1 cellular context compared by ENCODE assay signal in the genomic region with DNA sequence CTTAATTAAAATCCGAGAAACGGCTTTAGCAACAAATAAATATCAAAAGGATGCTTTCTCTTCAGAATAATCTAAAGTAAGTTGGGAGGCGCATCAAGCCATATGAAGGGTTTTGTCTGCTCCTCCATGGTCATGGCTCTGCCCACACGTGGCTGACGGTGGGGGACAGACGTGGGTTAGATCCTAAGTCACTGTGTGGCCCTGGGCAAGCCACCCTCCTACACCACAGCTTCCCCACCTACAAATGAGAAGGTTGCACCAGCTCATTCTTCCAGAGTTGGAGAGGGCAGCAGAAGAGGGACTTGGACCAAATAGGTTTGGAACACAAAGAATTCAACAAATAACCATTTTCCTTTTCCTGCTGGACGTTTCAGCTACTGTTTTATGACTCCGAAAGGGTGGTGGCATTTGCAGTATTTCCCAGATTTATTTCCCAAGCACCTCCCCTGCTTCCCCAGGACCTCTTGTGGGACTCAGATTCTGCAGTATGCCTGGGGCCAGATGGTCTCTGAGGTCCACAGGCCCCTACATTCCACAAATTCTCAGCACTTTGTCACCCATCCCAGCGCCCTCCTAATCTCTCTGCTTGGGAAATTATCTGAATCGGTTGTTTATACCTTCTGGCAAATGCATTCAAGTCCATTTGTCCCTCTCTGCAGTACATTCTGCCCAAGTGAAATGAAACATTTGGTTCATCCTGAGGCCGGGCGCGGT.
TF ChIP-seq lines count a peak whose summit lies in the region.

No MANE protein-coding gene starts in this region.

TF ChIP-seq in WTC11, 78 proteins besides CTCF, POLR2A, EP300 and RAD21 (continued from another document):
- TF ChIP-seq, protein P1, sequence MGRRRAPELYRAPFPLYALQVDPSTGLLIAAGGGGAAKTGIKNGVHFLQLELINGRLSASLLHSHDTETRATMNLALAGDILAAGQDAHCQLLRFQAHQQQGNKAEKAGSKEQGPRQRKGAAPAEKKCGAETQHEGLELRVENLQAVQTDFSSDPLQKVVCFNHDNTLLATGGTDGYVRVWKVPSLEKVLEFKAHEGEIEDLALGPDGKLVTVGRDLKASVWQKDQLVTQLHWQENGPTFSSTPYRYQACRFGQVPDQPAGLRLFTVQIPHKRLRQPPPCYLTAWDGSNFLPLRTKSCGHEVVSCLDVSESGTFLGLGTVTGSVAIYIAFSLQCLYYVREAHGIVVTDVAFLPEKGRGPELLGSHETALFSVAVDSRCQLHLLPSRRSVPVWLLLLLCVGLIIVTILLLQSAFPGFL (CRISPR knock-in tag; IDR thresholded peaks at IDR 0.05; ENCODE audit: borderline replicate concordance): no peak
- TF ChIP-seq, protein P2, sequence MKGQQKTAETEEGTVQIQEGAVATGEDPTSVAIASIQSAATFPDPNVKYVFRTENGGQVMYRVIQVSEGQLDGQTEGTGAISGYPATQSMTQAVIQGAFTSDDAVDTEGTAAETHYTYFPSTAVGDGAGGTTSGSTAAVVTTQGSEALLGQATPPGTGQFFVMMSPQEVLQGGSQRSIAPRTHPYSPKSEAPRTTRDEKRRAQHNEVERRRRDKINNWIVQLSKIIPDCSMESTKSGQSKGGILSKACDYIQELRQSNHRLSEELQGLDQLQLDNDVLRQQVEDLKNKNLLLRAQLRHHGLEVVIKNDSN (CRISPR knock-in tag; IDR thresholded peaks at IDR 0.05): no peak
- TF ChIP-seq SP1 (CRISPR knock-in tag; conservative IDR thresholded peaks at IDR 0.05): no peak
- TF ChIP-seq ZNF232 (CRISPR knock-in tag; IDR thresholded peaks at IDR 0.05): no peak
- TF ChIP-seq IRF2 (CRISPR knock-in tag; IDR thresholded peaks at IDR 0.05; ENCODE audit: borderline replicate concordance, low read depth): no peak
- no peak for TF ChIP-seq TCF7 (CRISPR knock-in tag; IDR thresholded peaks at IDR 0.05; ENCODE audit: low read depth)
- TF ChIP-seq ETV6 (CRISPR knock-in tag; IDR thresholded peaks at IDR 0.05): no peak
- TF ChIP-seq ATF1 (CRISPR knock-in tag; IDR thresholded peaks at IDR 0.05): no peak
- TF ChIP-seq, protein P3, sequence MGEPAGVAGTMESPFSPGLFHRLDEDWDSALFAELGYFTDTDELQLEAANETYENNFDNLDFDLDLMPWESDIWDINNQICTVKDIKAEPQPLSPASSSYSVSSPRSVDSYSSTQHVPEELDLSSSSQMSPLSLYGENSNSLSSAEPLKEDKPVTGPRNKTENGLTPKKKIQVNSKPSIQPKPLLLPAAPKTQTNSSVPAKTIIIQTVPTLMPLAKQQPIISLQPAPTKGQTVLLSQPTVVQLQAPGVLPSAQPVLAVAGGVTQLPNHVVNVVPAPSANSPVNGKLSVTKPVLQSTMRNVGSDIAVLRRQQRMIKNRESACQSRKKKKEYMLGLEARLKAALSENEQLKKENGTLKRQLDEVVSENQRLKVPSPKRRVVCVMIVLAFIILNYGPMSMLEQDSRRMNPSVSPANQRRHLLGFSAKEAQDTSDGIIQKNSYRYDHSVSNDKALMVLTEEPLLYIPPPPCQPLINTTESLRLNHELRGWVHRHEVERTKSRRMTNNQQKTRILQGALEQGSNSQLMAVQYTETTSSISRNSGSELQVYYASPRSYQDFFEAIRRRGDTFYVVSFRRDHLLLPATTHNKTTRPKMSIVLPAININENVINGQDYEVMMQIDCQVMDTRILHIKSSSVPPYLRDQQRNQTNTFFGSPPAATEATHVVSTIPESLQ (CRISPR knock-in tag; IDR thresholded peaks at IDR 0.05): no peak
